ENCODE assay signal across 12 cellular contexts in genomic region chr15:74891469-74891868, GRCh38. TPM values are rescaled to one million over a fixed set of nuclear protein-coding genes. Genes with fewer than 3 reads are reported as not detected.
DNase-seq lines count a peak whose midpoint lies in the region; ATAC-seq and TF ChIP-seq lines count a peak whose summit lies in the region.
"Had no signal": no experiment of that assay in that cellular context is flagged by ENCODE, and none has a peak within 500 bp of the region (broad histone marks: within the 10 kb centered on the region; RNA-seq: fewer than 3 reads in every experiment).

No MANE protein-coding gene starts in this region.

- H3K4me3 ChIP-seq in liver (ENCODE audit: low read depth in 1 of 3, low read length in 3 of 3) (no peak overlapping the region), stomach smooth muscle (ENCODE audit: low read length in 2 of 2) (no peak overlapping the region)

- CTCF ChIA-PET in activated naive CD4-positive, alpha-beta T cell treated with anti-CD3 and anti-CD28 coated beads for 36 hours (lab: Charles Lee), result interaction anchor here (3.1 kb wide), 1 partner anchor 10 kb away, joined by 26 read pairs; no protein-coding TSS in a partner anchor

- TF ChIP-seq RAD21 in liver (IDR thresholded peaks at IDR 0.05), result no peak

- no peak for ATAC-seq in GM21526 (IDR thresholded peaks at IDR 0.05; ENCODE audit: low FRiP score, unreplicated experiment)

- peak overlapping the region; percentile 47 for H3K27ac Mint-ChIP-seq in activated naive CD4-positive, alpha-beta T cell treated with anti-CD3 and anti-CD28 coated beads for 36 hours
- H3K27ac Mint-ChIP-seq in activated naive CD8-positive, alpha-beta T cell, result peak overlapping the region; percentile 16

- peaks cover 30% of the 10 kb centered on the region for H3K36me3 Mint-ChIP-seq in activated naive CD4-positive, alpha-beta T cell treated with anti-CD3 and anti-CD28 coated beads for 36 hours (ENCODE audit: low read depth)
- peaks cover 5% of the 10 kb centered on the region for H3K36me3 Mint-ChIP-seq in activated naive CD8-positive, alpha-beta T cell

- intact Hi-C loops in activated naive CD4-positive, alpha-beta T cell treated with anti-CD3 and anti-CD28 coated beads for 36 hours (cut with micrococcal nuclease), result loop anchor here (2.0 kb wide), 1 partner anchor 15 kb away; the partner anchor contains the start of gene FAM219B

- no peaks in the 10 kb centered on the region for H3K9me3 Mint-ChIP-seq in activated naive CD4-positive, alpha-beta T cell treated with anti-CD3 and anti-CD28 coated beads for 36 hours
- no peaks in the 10 kb centered on the region for H3K9me3 Mint-ChIP-seq in activated naive CD8-positive, alpha-beta T cell (ENCODE audit: low read depth)

- no peak overlapping the region for H3K9ac ChIP-seq in liver (ENCODE audit: low read depth in 1 of 2, low read length in 2 of 2)
- H3K9ac ChIP-seq in stomach smooth muscle (ENCODE audit: low read length in 2 of 2), result no peak overlapping the region

- H3K4me1 Mint-ChIP-seq in activated naive CD4-positive, alpha-beta T cell treated with anti-CD3 and anti-CD28 coated beads for 36 hours (ENCODE audit: low read depth), result peaks cover 43% of the 10 kb centered on the region
- H3K4me1 Mint-ChIP-seq in activated naive CD8-positive, alpha-beta T cell (ENCODE audit: low read depth), result peaks cover 46% of the 10 kb centered on the region

- H3K36me3 ChIP-seq in liver (ENCODE audit: control insufficient read depth in 4 of 4, insufficient read depth in 3 of 4, low read depth in 1 of 4, low read length in 3 of 4) (peaks cover 2 to 11% (median 7%) of the 10 kb centered on the region in 4 donors), stomach smooth muscle (ENCODE audit: control insufficient read depth in 2 of 2, insufficient read depth in 2 of 2, low read length in 2 of 2) (peaks cover 15 to 25% of the 10 kb centered on the region in 2 donors)

- H3K9me3 ChIP-seq in liver (ENCODE audit: control insufficient read depth in 4 of 4, low read length in 3 of 4) (no peaks in the 10 kb centered on the region), stomach smooth muscle (ENCODE audit: control insufficient read depth in 2 of 2, low read length in 2 of 2) (no peaks in the 10 kb centered on the region)

- TF ChIP-seq CTCF in liver (IDR thresholded peaks at IDR 0.05; ENCODE audit: low read depth, low read length, missing input control), result no peak

- H3K27me3 Mint-ChIP-seq in activated naive CD4-positive, alpha-beta T cell treated with anti-CD3 and anti-CD28 coated beads for 36 hours (ENCODE audit: low read depth), result no peaks in the 10 kb centered on the region
- H3K27me3 Mint-ChIP-seq in activated naive CD8-positive, alpha-beta T cell, result no peaks in the 10 kb centered on the region

- H3K4me1 ChIP-seq in liver (ENCODE audit: control insufficient read depth in 4 of 4, insufficient read depth in 4 of 4, low read length in 3 of 4) (peaks cover 7 to 30% (median 21%) of the 10 kb centered on the region in 4 donors), stomach smooth muscle (ENCODE audit: control insufficient read depth, insufficient read depth, low read length) (peaks cover 22% of the 10 kb centered on the region)

- H3K27me3 ChIP-seq in liver (ENCODE audit: control insufficient read depth in 4 of 4, insufficient read depth in 4 of 4, low read length in 3 of 4) (no peaks in the 10 kb centered on the region), stomach smooth muscle (ENCODE audit: control insufficient read depth in 1 of 2, insufficient read depth in 2 of 2, low read length in 2 of 2) (no peaks in the 10 kb centered on the region)

- H3K27ac ChIP-seq in liver (ENCODE audit: low read depth in 1 of 2, low read length in 2 of 2) (no peak overlapping the region), stomach smooth muscle (ENCODE audit: low read length) (peak overlapping the region; percentile 11)

- no peak overlapping the region for H3K4me3 Mint-ChIP-seq in activated naive CD4-positive, alpha-beta T cell treated with anti-CD3 and anti-CD28 coated beads for 36 hours
- peak overlapping the region; percentile 88 for H3K4me3 Mint-ChIP-seq in activated naive CD8-positive, alpha-beta T cell

- no peak for DNase-seq in activated naive CD4-positive, alpha-beta T cell treated with anti-CD3 and anti-CD28 coated beads for 36 hours
- no peak for DNase-seq in activated naive CD4-positive, alpha-beta T cell treated with Interleukin-2 at 50 U/mL for 16 hours
- DNase-seq in GDM1 (lab: John Stamatoyannopoulos, UW) (no peak), foreskin melanocyte (no peak)
- DNase-seq: central memory CD4-positive, alpha-beta T cell; GF-D8; NCI-H187; T1000 had no signal

- 42% methylated on average over 3 of the region's 3 CpGs for WGBS in liver

TF ChIP-seq in liver, 16 proteins besides CTCF, POLR2A, EP300 and RAD21 (continues in another document):
- no peak for TF ChIP-seq ATF3 (IDR thresholded peaks at IDR 0.05)
- peak; percentile 82 to 86 for TF ChIP-seq RXRA (IDR thresholded peaks at IDR 0.05)
- no peak for TF ChIP-seq GABPA (IDR thresholded peaks at IDR 0.05 in 1 of 2, conservative IDR thresholded peaks at IDR 0.05 in 1 of 2)
- TF ChIP-seq HNF4A (conservative IDR thresholded peaks at IDR 0.05), result peak; percentile 98
- no peak for TF ChIP-seq ZBTB33 (IDR thresholded peaks at IDR 0.05)
- peak; percentile 64 for TF ChIP-seq SP1 (IDR thresholded peaks at IDR 0.05)
- TF ChIP-seq YY1 (IDR thresholded peaks at IDR 0.05), result no peak
- no peak for TF ChIP-seq MAX (IDR thresholded peaks at IDR 0.05)
- TF ChIP-seq FOXA1 (IDR thresholded peaks at IDR 0.05), result no peak
- TF ChIP-seq NR2F2 (IDR thresholded peaks at IDR 0.05), result peak; percentile 46
- no peak for TF ChIP-seq TAF1 (conservative IDR thresholded peaks at IDR 0.05)
- TF ChIP-seq EGR1 (IDR thresholded peaks at IDR 0.05; ENCODE audit: low read depth in 2 of 2), result no peak
- TF ChIP-seq FOXA2 (IDR thresholded peaks at IDR 0.05), result no peak
- TF ChIP-seq JUND (IDR thresholded peaks at IDR 0.05), result no peak
- TF ChIP-seq REST (IDR thresholded peaks at IDR 0.05), result no peak

RNA-seq across cellular contexts. Expression of gene MPI, which starts 1.6 kb away (rescaled TPM):
- total RNA-seq in activated naive CD4-positive, alpha-beta T cell treated with anti-CD3 and anti-CD28 coated beads for 36 hours, result 10 to 100 TPM; 55.2 to 56.1 TPM
- 10 to 100 TPM; 16.1 to 37.7 TPM for total RNA-seq in liver
- 10 to 100 TPM; 26.1 to 38.4 TPM for polyA plus RNA-seq in liver

RNA-seq across cellular contexts. Expression of gene FAM219B, which starts 15.2 kb away (rescaled TPM):
- 10 to 100 TPM; 60.3 to 63.0 TPM for total RNA-seq in activated naive CD4-positive, alpha-beta T cell treated with anti-CD3 and anti-CD28 coated beads for 36 hours
- total RNA-seq in liver, result 10 to 100 TPM; 15.3 to 15.6 TPM
- 1 to 10 TPM; 7.5 to 9.0 TPM for polyA plus RNA-seq in liver

RNA-seq across cellular contexts. Expression of gene SCAMP2, which starts 18.3 kb away (rescaled TPM):
- 10 to 100 TPM; 60.6 TPM for total RNA-seq in activated naive CD4-positive, alpha-beta T cell treated with anti-CD3 and anti-CD28 coated beads for 36 hours
- 10 to 100 TPM; 21.7 to 23.3 TPM for total RNA-seq in liver
- 10 to 100 TPM; 34.8 to 42.5 TPM for polyA plus RNA-seq in liver

RNA-seq across cellular contexts. Expression of gene COX5A, which starts 46.4 kb away (rescaled TPM):
- 100 to 1,000 TPM; 346 to 348 TPM for total RNA-seq in activated naive CD4-positive, alpha-beta T cell treated with anti-CD3 and anti-CD28 coated beads for 36 hours
- total RNA-seq in liver, result 10 to 100 TPM; 47.9 to 60.0 TPM
- polyA plus RNA-seq in liver, result 100 to 1,000 TPM; 320 to 374 TPM

RNA-seq across cellular contexts. Expression of gene ULK3, which starts 48.5 kb away (rescaled TPM):
- 10 to 100 TPM; 58.9 to 69.2 TPM for total RNA-seq in activated naive CD4-positive, alpha-beta T cell treated with anti-CD3 and anti-CD28 coated beads for 36 hours
- 10 to 100 TPM; 15.4 to 35.5 TPM for total RNA-seq in liver
- polyA plus RNA-seq in liver, result 10 to 100 TPM; 13.1 to 27.5 TPM
